ENCODE assay signal across 22 cellular contexts in the genomic region with DNA sequence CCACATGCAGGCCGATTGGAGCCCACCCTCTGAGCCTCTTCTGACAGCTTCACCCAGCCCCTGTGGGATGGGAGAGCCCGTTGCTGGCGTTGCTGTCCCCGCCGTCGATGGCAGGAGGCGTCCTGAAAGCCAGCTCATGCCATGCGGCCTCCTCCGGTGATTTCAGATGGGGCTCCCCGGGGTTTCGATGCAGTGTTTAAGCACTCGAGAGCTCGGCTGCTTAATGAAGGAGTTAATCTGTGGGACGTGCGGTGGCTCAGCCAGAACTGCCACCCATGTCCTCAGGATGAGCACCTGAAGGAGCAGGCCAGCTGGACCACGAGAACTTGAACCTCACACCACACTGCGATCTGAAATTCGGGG.
DNase-seq lines count a peak whose midpoint lies in the region; ATAC-seq, FAIRE-seq and TF ChIP-seq lines count a peak whose summit lies in the region.
"Had no signal": no experiment of that assay in that cellular context is flagged by ENCODE, and none has a peak within 500 bp of the region (broad histone marks: within the 10 kb centered on the region; RNA-seq: fewer than 3 reads in every experiment).

No MANE protein-coding gene starts in this region.

- no peak overlapping the region for H2BK12ac ChIP-seq in H1 (ENCODE audit: low read depth, low read length)

- H3K4me2 ChIP-seq in H1 (ENCODE audit: insufficient read depth in 1 of 2, low read depth in 2 of 2, low read length in 2 of 2): no peak overlapping the region

- H2BK5ac ChIP-seq in H1 (ENCODE audit: low read depth, low read length): no peak overlapping the region

- H3K23me2 ChIP-seq in H1 (ENCODE audit: low read depth, low read length): no peaks in the 10 kb centered on the region

- no peak overlapping the region for H3K4ac ChIP-seq in H1 (replicated peaks; ENCODE audit: insufficient read length, low read depth, low read length)

- H3K79me1 ChIP-seq in H1 (ENCODE audit: low read depth, low read length): no peaks in the 10 kb centered on the region

- no peaks in the 10 kb centered on the region for H3K79me2 ChIP-seq in H1 (ENCODE audit: control insufficient read depth in 1 of 2, insufficient read depth in 2 of 2, low read length in 2 of 2)

- no peak overlapping the region for H2BK20ac ChIP-seq in H1 (ENCODE audit: low read length)

- H4K91ac ChIP-seq in H1 (replicated peaks; ENCODE audit: insufficient read length, low read length): no peak overlapping the region

- CTCF ChIA-PET in HEK293 (lab: Yijun Ruan, JAX) (no interaction called here), H1 (lab: Charles Lee; ENCODE audit: partially characterized antibody) (interaction anchor here (1.0 to 2.6 kb wide), 2 partner anchors 48 to 132 kb away, joined by 3 to 7 read pairs; no protein-coding TSS in a partner anchor)

- H3K4me1 ChIP-seq in right atrium auricular region (peaks cover 0 to 11% of the 10 kb centered on the region in 2 donors), HEK293 (ENCODE audit: control insufficient read depth, insufficient read depth, low read length) (no peaks in the 10 kb centered on the region), H1 (replicated peaks in 1 of 4; ENCODE audit: control insufficient read depth in 3 of 4, insufficient read depth in 4 of 4, low read length in 3 of 4) (no peaks in the 10 kb centered on the region; a peak in 2 of 7 replicates)

- no peak overlapping the region for H3K14ac ChIP-seq in H1 (ENCODE audit: insufficient read length)

- H2AK5ac ChIP-seq in H1 (ENCODE audit: low read depth, low read length): no peak overlapping the region

- TF ChIP-seq RAD21 in H1 (IDR thresholded peaks at IDR 0.05 in 1 of 2, conservative IDR thresholded peaks at IDR 0.05 in 1 of 2; ENCODE audit: low read depth in 2 of 2, low read length in 2 of 2): no peak

- ATAC-seq in Right ventricle myocardium inferior (no peak), HG03571 (IDR thresholded peaks at IDR 0.05; ENCODE audit: unreplicated experiment) (no peak), HG03521 (IDR thresholded peaks at IDR 0.05; ENCODE audit: unreplicated experiment) (no peak), HG03108 (IDR thresholded peaks at IDR 0.05; ENCODE audit: unreplicated experiment) (no peak)
- ATAC-seq: CD8-positive, alpha-beta T cell; K562 had no signal

- H4K20me1 ChIP-seq in H1 (replicated peaks in 1 of 2; ENCODE audit: control insufficient read depth in 1 of 2, insufficient read depth in 2 of 2, low read length in 2 of 2): no peaks in the 10 kb centered on the region

- no peak overlapping the region for H4K8ac ChIP-seq in H1 (ENCODE audit: extremely low read depth, insufficient read depth, low read length)

- H3K9ac ChIP-seq in H1 (replicated peaks in 1 of 4; ENCODE audit: extremely low read depth in 1 of 4, low read depth in 3 of 4, low read length in 3 of 4): no peak overlapping the region
- H3K9ac ChIP-seq: GM23248 had no signal

- no peak overlapping the region for H3K23ac ChIP-seq in H1 (ENCODE audit: insufficient read length)

- no peak overlapping the region for H2AFZ ChIP-seq in H1 (ENCODE audit: low read length)
- H2AFZ ChIP-seq: GM23248 had no signal

- intact Hi-C loops in Right ventricle myocardium inferior (cut with DNase I): no loop called here

- H4K5ac ChIP-seq in H1 (ENCODE audit: insufficient read length, low read depth, low read length): no peak overlapping the region

- H3K18ac ChIP-seq in H1 (ENCODE audit: extremely low read depth, low read length): no peak overlapping the region

- H3K4me3 ChIP-seq in right atrium auricular region: no peak overlapping the region
- H3K4me3 ChIP-seq in HEK293 (ENCODE audit: low read depth, low read length): no peak overlapping the region
- no peak overlapping the region for H3K4me3 ChIP-seq in H1 (ENCODE audit: extremely low read depth in 1 of 4, insufficient read depth in 2 of 4, low read depth in 3 of 4, low read length in 4 of 4)
- H3K4me3 ChIP-seq: GM23248, K562 had no signal

- 88% methylated on average over 18 of the region's 18 CpGs; no CpG with 5 or more reads in 1 of the 2 experiments for WGBS in H1 (ENCODE audit: extremely low coverage in 1 of 2, insufficient coverage in 1 of 2, insufficient read length in 1 of 2, insufficient replicate concordance in 2 of 2, low coverage in 1 of 2, low lambda C conversion rate in 2 of 2, missing lambda C conversion rate in 1 of 2), 2 experiments

- no peak for TF ChIP-seq EP300 in H1 (IDR thresholded peaks at IDR 0.05; ENCODE audit: borderline replicate concordance in 1 of 2, low read depth in 2 of 2, low read length in 2 of 2)

- H3K27ac ChIP-seq in right atrium auricular region: no peak overlapping the region
- no peak overlapping the region for H3K27ac ChIP-seq in HEK293 (ENCODE audit: extremely low read depth, low read depth, low read length)
- no peak overlapping the region for H3K27ac ChIP-seq in H1 (ENCODE audit: low read depth, low read length)
- H3K27ac ChIP-seq: GM23248 had no signal

- FAIRE-seq in H1 (lab: Jason Lieb, UNC): no peak
- FAIRE-seq: A204.1, G401.6, GM12891, GM18507, H54, HTR-8/SVneo, K562 had no signal

- H2BK15ac ChIP-seq in H1 (ENCODE audit: low read length): no peak overlapping the region

- DNase-seq in Right ventricle myocardium inferior (ENCODE audit: missing footprints) (peak; percentile 61), right atrium auricular region (ENCODE audit: low spot score) (no peak), H1 (ENCODE audit: low read depth in 1 of 2, low spot score in 2 of 2) (no peak)
- DNase-seq: ACHN; Calu3; CD8-positive, alpha-beta T cell; DMS 273 treated with DMSO at 0.1 percent for 48 hours; GM23248; HCEC 1CT; HFFc6; IMR-90 had no signal

- H3K36me3 ChIP-seq in right atrium auricular region (no peaks in the 10 kb centered on the region), HEK293 (ENCODE audit: control insufficient read depth in 2 of 2, insufficient read depth in 1 of 2, low read length in 2 of 2) (no peaks in the 10 kb centered on the region), H1 (ENCODE audit: control insufficient read depth in 2 of 4, insufficient read depth in 4 of 4, low read length in 3 of 4) (no peaks in the 10 kb centered on the region)

- no peak overlapping the region for H3K56ac ChIP-seq in H1 (replicated peaks; ENCODE audit: insufficient read length, low read depth, low read length)

- no peak overlapping the region for H2BK120ac ChIP-seq in H1 (replicated peaks; ENCODE audit: low read depth, low read length)

- no peak for TF ChIP-seq POLR2A in H1 (IDR thresholded peaks at IDR 0.05; ENCODE audit: control extremely low read depth in 1 of 2, low read depth in 2 of 2, low read length in 2 of 2)

- H3K9me3 ChIP-seq in right atrium auricular region (no peaks in the 10 kb centered on the region), HEK293 (ENCODE audit: control insufficient read depth, insufficient read depth, low read depth, low read length) (no peaks in the 10 kb centered on the region), H1 (ENCODE audit: insufficient read depth in 2 of 2, low read depth in 1 of 2, low read length in 1 of 2) (no peaks in the 10 kb centered on the region)

- TF ChIP-seq CTCF in right atrium auricular region (IDR thresholded peaks at IDR 0.05): no peak
- TF ChIP-seq CTCF in HEK293 (tag by site-specific recombination; IDR thresholded peaks at IDR 0.05): no peak
- no peak for TF ChIP-seq CTCF in H1 (IDR thresholded peaks at IDR 0.05; ENCODE audit: control extremely low read depth in 1 of 3, insufficient read depth in 1 of 3, low read depth in 1 of 3, low read length in 3 of 3)

- POLR2A ChIA-PET in HEK293 (lab: Yijun Ruan, JAX): no interaction called here
- POLR2A ChIA-PET in H1 (lab: Charles Lee; ENCODE audit: partially characterized antibody): no interaction called here

- no peaks in the 10 kb centered on the region for H3K27me3 ChIP-seq in right atrium auricular region
- H3K27me3 ChIP-seq in H1 (replicated peaks in 1 of 4; ENCODE audit: control insufficient read depth in 3 of 4, extremely low read depth in 1 of 4, insufficient read depth in 3 of 4, low read length in 3 of 4): no peaks in the 10 kb centered on the region

TF ChIP-seq in HEK293, 187 proteins besides CTCF, POLR2A, EP300 and RAD21 (continues in another document):
- TF ChIP-seq, protein P1, sequence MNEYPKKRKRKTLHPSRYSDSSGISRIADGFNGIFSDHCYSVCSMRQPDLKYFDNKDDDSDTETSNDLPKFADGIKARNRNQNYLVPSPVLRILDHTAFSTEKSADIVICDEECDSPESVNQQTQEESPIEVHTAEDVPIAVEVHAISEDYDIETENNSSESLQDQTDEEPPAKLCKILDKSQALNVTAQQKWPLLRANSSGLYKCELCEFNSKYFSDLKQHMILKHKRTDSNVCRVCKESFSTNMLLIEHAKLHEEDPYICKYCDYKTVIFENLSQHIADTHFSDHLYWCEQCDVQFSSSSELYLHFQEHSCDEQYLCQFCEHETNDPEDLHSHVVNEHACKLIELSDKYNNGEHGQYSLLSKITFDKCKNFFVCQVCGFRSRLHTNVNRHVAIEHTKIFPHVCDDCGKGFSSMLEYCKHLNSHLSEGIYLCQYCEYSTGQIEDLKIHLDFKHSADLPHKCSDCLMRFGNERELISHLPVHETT (tag by site-specific recombination; IDR thresholded peaks at IDR 0.05): no peak

TF ChIP-seq in H1, 55 proteins besides CTCF, POLR2A, EP300 and RAD21:
- TF ChIP-seq TEAD4 (IDR thresholded peaks at IDR 0.05; ENCODE audit: low read depth, low read length) (no peak), SUZ12 (IDR thresholded peaks at IDR 0.05; ENCODE audit: low read length) (no peak), SP1 (IDR thresholded peaks at IDR 0.05; ENCODE audit: low read depth, low read length) (no peak)
- TF ChIP-seq, protein P2, sequence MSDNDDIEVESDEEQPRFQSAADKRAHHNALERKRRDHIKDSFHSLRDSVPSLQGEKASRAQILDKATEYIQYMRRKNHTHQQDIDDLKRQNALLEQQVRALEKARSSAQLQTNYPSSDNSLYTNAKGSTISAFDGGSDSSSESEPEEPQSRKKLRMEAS (IDR thresholded peaks at IDR 0.05): no peak; the same call in 1 of the 2 replicates
- TF ChIP-seq, protein P3, sequence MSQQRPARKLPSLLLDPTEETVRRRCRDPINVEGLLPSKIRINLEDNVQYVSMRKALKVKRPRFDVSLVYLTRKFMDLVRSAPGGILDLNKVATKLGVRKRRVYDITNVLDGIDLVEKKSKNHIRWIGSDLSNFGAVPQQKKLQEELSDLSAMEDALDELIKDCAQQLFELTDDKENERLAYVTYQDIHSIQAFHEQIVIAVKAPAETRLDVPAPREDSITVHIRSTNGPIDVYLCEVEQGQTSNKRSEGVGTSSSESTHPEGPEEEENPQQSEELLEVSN (IDR thresholded peaks at IDR 0.05): 0 out of 2 replicates have a peak, but pooled peaks have one; percentile 16
